In genomic region chr11:110587972-110588371, GRCh38 we compare ENCODE assay signal across 20 cellular contexts.
"Had no signal": no experiment of that assay in that cellular context is flagged by ENCODE, and none has a peak within 500 bp of the region (broad histone marks: within the 10 kb centered on the region; RNA-seq: fewer than 3 reads in every experiment).

No MANE protein-coding gene starts in this region.

- H3K36me3 Mint-ChIP-seq: activated naive CD4-positive, alpha-beta T cell treated with anti-CD3 and anti-CD28 coated beads, Interleukin-2, amount 50 U/mL, for 24 hours had no signal

- H3K27ac ChIP-seq: adrenal gland, esophagus squamous epithelium, gastrocnemius medialis, left lung, right atrium auricular region, upper lobe of right lung had no signal

- H3K27me3 Mint-ChIP-seq: progenitor cell of endocrine pancreas; stimulated activated memory B cell treated with anti-CD40 and anti-IgM and Interleukin-4, amounts not matched to agents 10 μg/mL and 1 μg/mL and 100 μg/mL, for 72 hours had no signal

- ATAC-seq: activated CD4-positive, CD25-positive, alpha-beta regulatory T cell treated with anti-CD3 and anti-CD28 coated beads, Interleukin-2, amount 50 U/mL, for 24 hours; activated CD8-positive, alpha-beta T cell treated with anti-CD3 and anti-CD28 coated beads, Interleukin-2, amount 10 ng/mL, durations not matched to agents 7 days and 5 days; activated T-cell treated with anti-CD3 and anti-CD28 coated beads, Interleukin-2, amount 50 U/mL, for 72 hours; effector memory CD8-positive, alpha-beta T cell; gastrocnemius medialis; left lung; stimulated activated memory B cell treated with anti-CD40 and anti-IgM and Interleukin-4, amounts not matched to agents 10 μg/mL and 1 μg/mL and 100 μg/mL, for 72 hours; upper lobe of right lung had no signal

- H3K27me3 ChIP-seq: adrenal gland, esophagus squamous epithelium, gastrocnemius medialis, left lung, right atrium auricular region, upper lobe of right lung had no signal

- H3K36me3 ChIP-seq: adrenal gland, gastrocnemius medialis, left lung, right atrium auricular region had no signal

- H3K4me3 Mint-ChIP-seq: activated CD4-positive, alpha-beta T cell treated with anti-CD3 and anti-CD28 coated beads, Interleukin-2, amount 10 ng/mL, durations not matched to agents 7 days and 5 days; activated CD8-positive, alpha-beta T cell treated with anti-CD3 and anti-CD28 coated beads, Interleukin-2, amount 10 ng/mL, durations not matched to agents 7 days and 5 days; activated naive CD4-positive, alpha-beta T cell treated with anti-CD3 and anti-CD28 coated beads, Interleukin-2, amount 50 U/mL, for 24 hours; activated T-cell treated with anti-CD3 and anti-CD28 coated beads, Interleukin-2, amount 50 U/mL, for 72 hours; effector memory CD8-positive, alpha-beta T cell; neural crest cell; stimulated activated memory B cell treated with anti-CD40 and anti-IgM and Interleukin-4, amounts not matched to agents 10 μg/mL and 1 μg/mL and 100 μg/mL, for 72 hours; T-helper 1 cell treated with Interleukin-12 subunit alpha and Interleukin-12 subunit beta and Interleukin-4 antibody, amounts not matched to agents 30 μg/mL and 1 μg/mL, for 36 hours had no signal

- H3K4me1 ChIP-seq: adrenal gland, esophagus squamous epithelium, gastrocnemius medialis, left lung, right atrium auricular region, upper lobe of right lung had no signal

- DNase-seq: activated CD4-positive, alpha-beta T cell treated with anti-CD3 and anti-CD28 coated beads, Interleukin-2, amount 10 ng/mL, durations not matched to agents 7 days and 5 days; activated CD8-positive, alpha-beta T cell treated with anti-CD3 and anti-CD28 coated beads, Interleukin-2, amount 10 ng/mL, durations not matched to agents 7 days and 5 days; activated gamma-delta T cell; activated T-cell treated with anti-CD3 and anti-CD28 coated beads, Interleukin-2, amount 50 U/mL, for 72 hours; adrenal gland; effector memory CD8-positive, alpha-beta T cell; esophagus squamous epithelium; gastrocnemius medialis; kidney; left lung; small intestine; stimulated activated CD4-positive, alpha-beta T cell treated with anti-CD3 and anti-CD28 coated beads, Interleukin-4, amount 100 ng/mL, for 4 hours; upper lobe of right lung had no signal

- H3K27ac Mint-ChIP-seq: activated CD4-positive, alpha-beta T cell treated with anti-CD3 and anti-CD28 coated beads, Interleukin-2, amount 10 ng/mL, durations not matched to agents 7 days and 5 days; activated CD8-positive, alpha-beta T cell treated with anti-CD3 and anti-CD28 coated beads, Interleukin-2, amount 10 ng/mL, durations not matched to agents 7 days and 5 days; activated naive CD4-positive, alpha-beta T cell treated with anti-CD3 and anti-CD28 coated beads, Interleukin-2, amount 50 U/mL, for 24 hours; activated T-cell treated with anti-CD3 and anti-CD28 coated beads, Interleukin-2, amount 50 U/mL, for 72 hours; effector memory CD8-positive, alpha-beta T cell; progenitor cell of endocrine pancreas; stimulated activated memory B cell treated with anti-CD40 and anti-IgM and Interleukin-4, amounts not matched to agents 10 μg/mL and 1 μg/mL and 100 μg/mL, for 72 hours; T-helper 1 cell treated with Interleukin-12 subunit alpha and Interleukin-12 subunit beta and Interleukin-4 antibody, amounts not matched to agents 30 μg/mL and 1 μg/mL, for 36 hours had no signal

- H3K4me3 ChIP-seq: adrenal gland, esophagus squamous epithelium, gastrocnemius medialis, left lung, right atrium auricular region, upper lobe of right lung had no signal

- H3K4me1 Mint-ChIP-seq: activated CD4-positive, alpha-beta T cell treated with anti-CD3 and anti-CD28 coated beads, Interleukin-2, amount 10 ng/mL, durations not matched to agents 7 days and 5 days; activated naive CD4-positive, alpha-beta T cell treated with anti-CD3 and anti-CD28 coated beads, Interleukin-2, amount 50 U/mL, for 24 hours; stimulated activated memory B cell treated with anti-CD40 and anti-IgM and Interleukin-4, amounts not matched to agents 10 μg/mL and 1 μg/mL and 100 μg/mL, for 72 hours had no signal

- H3K9me3 Mint-ChIP-seq: activated CD4-positive, alpha-beta T cell treated with anti-CD3 and anti-CD28 coated beads, Interleukin-2, amount 10 ng/mL, durations not matched to agents 7 days and 5 days; activated T-cell treated with anti-CD3 and anti-CD28 coated beads, Interleukin-2, amount 50 U/mL, for 72 hours; effector memory CD8-positive, alpha-beta T cell; neural crest cell; stimulated activated memory B cell treated with anti-CD40 and anti-IgM and Interleukin-4, amounts not matched to agents 10 μg/mL and 1 μg/mL and 100 μg/mL, for 72 hours; T-helper 1 cell treated with Interleukin-12 subunit alpha and Interleukin-12 subunit beta and Interleukin-4 antibody, amounts not matched to agents 30 μg/mL and 1 μg/mL, for 36 hours had no signal

- H3K9me3 ChIP-seq: adrenal gland, esophagus squamous epithelium, gastrocnemius medialis, left lung, right atrium auricular region, upper lobe of right lung had no signal
